ENCODE assay signal across 8 cellular contexts in genomic region chr9:132670816-132671371, GRCh38. TPM values are rescaled to one million over a fixed set of nuclear protein-coding genes. Genes with fewer than 3 reads are reported as not detected.
DNase-seq lines count a peak whose midpoint lies in the region; ATAC-seq lines count a peak whose summit lies in the region.

No MANE protein-coding gene starts in this region.

- no peaks in the 10 kb centered on the region; the same call in 1 of the 2 replicates for H3K4me1 ChIP-seq in iPS DF 6.9 (ENCODE audit: control insufficient read depth, insufficient read depth, low read length)

- H3K4me3 ChIP-seq in SK-N-MC, result peak overlapping the region; percentile 90
- peak overlapping the region; percentile 94 for H3K4me3 ChIP-seq in iPS DF 6.9 (ENCODE audit: low read length)

- no peaks in the 10 kb centered on the region for H3K27me3 Mint-ChIP-seq in activated naive CD8-positive, alpha-beta T cell treated with anti-CD3 and anti-CD28 coated beads for 36 hours

- intact Hi-C loops in Right ventricle myocardium inferior (cut with DNase I) (no loop called here), left ventricle myocardium superior (cut with micrococcal nuclease) (no loop called here)

- peak overlapping the region; percentile 93 for H3K4me3 Mint-ChIP-seq in activated naive CD8-positive, alpha-beta T cell treated with anti-CD3 and anti-CD28 coated beads for 36 hours

- no CpG with 5 or more reads among the region's 37 CpGs for WGBS in iPS DF 6.9 (ENCODE audit: insufficient coverage, insufficient read length)

- H3K27me3 ChIP-seq in iPS DF 6.9 (ENCODE audit: control insufficient read depth, insufficient read depth, low read length), result no peaks in the 10 kb centered on the region

- no peak for DNase-seq in Right ventricle myocardium inferior (ENCODE audit: missing footprints)
- DNase-seq in left ventricle myocardium superior, result no peak
- DNase-seq in SK-N-MC (ENCODE audit: low read depth, low spot score), result no peak
- peak; percentile 53 for DNase-seq in activated naive CD8-positive, alpha-beta T cell treated with anti-CD3 and anti-CD28 coated beads for 36 hours
- DNase-seq in iPS DF 6.9 (ENCODE audit: low read depth, low spot score), result no peak
- peak; percentile 6 to 20 for DNase-seq in stimulated activated CD4-positive, alpha-beta T cell treated with anti-CD3 and anti-CD28 coated beads, Interleukin-12 subunit alpha, Interleukin-12 subunit beta, amount 100 ng/mL, for 24 hours (ENCODE audit: low read depth in 2 of 2)
- no peak for DNase-seq in Ammon's horn (ENCODE audit: low spot score)

- H3K9ac ChIP-seq in SK-N-MC (ENCODE audit: insufficient read length), result peak overlapping the region; percentile 78

- H3K27ac ChIP-seq in SK-N-MC (peak overlapping the region; percentile 91; the same call in 1 of the 2 replicates), iPS DF 6.9 (ENCODE audit: low read length) (no peak overlapping the region)

- H3K9me3 Mint-ChIP-seq in activated naive CD8-positive, alpha-beta T cell treated with anti-CD3 and anti-CD28 coated beads for 36 hours, result peaks cover 3% of the 10 kb centered on the region

- H3K9me3 ChIP-seq in SK-N-MC (ENCODE audit: low read depth, low read length) (no peaks in the 10 kb centered on the region), iPS DF 6.9 (ENCODE audit: control insufficient read depth, insufficient read depth, low read length) (no peaks in the 10 kb centered on the region)

- H3K27ac Mint-ChIP-seq in activated naive CD8-positive, alpha-beta T cell treated with anti-CD3 and anti-CD28 coated beads for 36 hours, result peak overlapping the region; percentile 94

- H3K36me3 Mint-ChIP-seq in activated naive CD8-positive, alpha-beta T cell treated with anti-CD3 and anti-CD28 coated beads for 36 hours, result peaks cover 31% of the 10 kb centered on the region

- H3K36me3 ChIP-seq in SK-N-MC (ENCODE audit: insufficient read depth, low read length), result peaks cover 23% of the 10 kb centered on the region
- H3K36me3 ChIP-seq in iPS DF 6.9 (ENCODE audit: control insufficient read depth, insufficient read depth, low read length), result no peaks in the 10 kb centered on the region

- peak; percentile 2 for ATAC-seq in Right ventricle myocardium inferior
- ATAC-seq in left ventricle myocardium superior, result no peak
- ATAC-seq in HG03139 (IDR thresholded peaks at IDR 0.05; ENCODE audit: unreplicated experiment), result peak; percentile 22

- H3K4me1 Mint-ChIP-seq in activated naive CD8-positive, alpha-beta T cell treated with anti-CD3 and anti-CD28 coated beads for 36 hours, result peaks cover 52% of the 10 kb centered on the region

RNA-seq across cellular contexts. Expression of gene GTF3C4, which starts 0.6 kb away (rescaled TPM):
- total RNA-seq in Right ventricle myocardium inferior, result 8.8 TPM
- 9.9 TPM for total RNA-seq in left ventricle myocardium superior
- total RNA-seq in activated naive CD8-positive, alpha-beta T cell treated with anti-CD3 and anti-CD28 coated beads for 36 hours, result 10 to 100 TPM; 21.8 to 23.4 TPM

RNA-seq across cellular contexts. Expression of gene DDX31, which starts 1.1 kb away (rescaled TPM):
- total RNA-seq in Right ventricle myocardium inferior (4.7 TPM), left ventricle myocardium superior (5.8 TPM)
- total RNA-seq in activated naive CD8-positive, alpha-beta T cell treated with anti-CD3 and anti-CD28 coated beads for 36 hours, result 10 to 100 TPM; 29.4 to 29.9 TPM

Comparison
In these comparisons a context has a peak if more than half of its experiments do, and no peak if none do; other contexts are left out.
1. DNase-seq: peak in activated naive CD8-positive, alpha-beta T cell treated with anti-CD3 and anti-CD28 coated beads for 36 hours (single experiment) and stimulated activated CD4-positive, alpha-beta T cell treated with anti-CD3 and anti-CD28 coated beads, Interleukin-12 subunit alpha, Interleukin-12 subunit beta, amount 100 ng/mL, for 24 hours (2 of 2); none in Right ventricle myocardium inferior (single experiment), left ventricle myocardium superior (single experiment), SK-N-MC (single experiment), iPS DF 6.9 (single experiment) and Ammon's horn (single experiment).